21 cellular contexts compared by ENCODE assay signal in genomic region chr5:140265845-140266244, GRCh38. TPM values are rescaled to one million over a fixed set of nuclear protein-coding genes. Genes with fewer than 3 reads are reported as not detected.
A peak's percentile ranks its signal among the peaks of the same experiment; 100 is the strongest.
DNase-seq lines count a peak whose midpoint lies in the region; ATAC-seq and TF ChIP-seq lines count a peak whose summit lies in the region.
"Had no signal": no experiment of that assay in that cellular context is flagged by ENCODE, and none has a peak within 500 bp of the region (broad histone marks: within the 10 kb centered on the region; RNA-seq: fewer than 3 reads in every experiment).

No MANE protein-coding gene starts in this region.

- no peak overlapping the region for H3K27ac ChIP-seq in CD4-positive, alpha-beta memory T cell (ENCODE audit: low read depth, low read length)
- H3K27ac ChIP-seq: C4-2B, coronary artery, right lobe of liver had no signal

- no peaks in the 10 kb centered on the region for H3K27me3 Mint-ChIP-seq in activated CD8-positive, alpha-beta memory T cell treated with anti-CD3 and anti-CD28 coated beads, Interleukin-2, amount 10 ng/mL, durations not matched to agents 7 days and 5 days
- H3K27me3 Mint-ChIP-seq in CD4-positive, alpha-beta memory T cell = no peaks in the 10 kb centered on the region
- no peaks in the 10 kb centered on the region for H3K27me3 Mint-ChIP-seq in T-cell
- H3K27me3 Mint-ChIP-seq in neural crest cell (ENCODE audit: low read depth) = no peaks in the 10 kb centered on the region
- no peaks in the 10 kb centered on the region for H3K27me3 Mint-ChIP-seq in stimulated activated naive B cell treated with anti-CD40 and anti-IgM and Interleukin-4, amounts not matched to agents 10 μg/mL and 1 μg/mL and 100 μg/mL, for 72 hours
- H3K27me3 Mint-ChIP-seq: activated CD4-positive, alpha-beta memory T cell treated with anti-CD3 and anti-CD28 coated beads for 36 hours had no signal

- H3K36me3 Mint-ChIP-seq in activated CD8-positive, alpha-beta memory T cell treated with anti-CD3 and anti-CD28 coated beads, Interleukin-2, amount 10 ng/mL, durations not matched to agents 7 days and 5 days = peaks cover 12% of the 10 kb centered on the region
- peaks cover 7 to 16% of the 10 kb centered on the region in 2 donors for H3K36me3 Mint-ChIP-seq in CD4-positive, alpha-beta memory T cell
- H3K36me3 Mint-ChIP-seq in T-cell = peaks cover 21% of the 10 kb centered on the region
- peaks cover 8% of the 10 kb centered on the region for H3K36me3 Mint-ChIP-seq in neural crest cell (ENCODE audit: low read depth)
- H3K36me3 Mint-ChIP-seq in stimulated activated naive B cell treated with anti-CD40 and anti-IgM and Interleukin-4, amounts not matched to agents 10 μg/mL and 1 μg/mL and 100 μg/mL, for 72 hours = peaks cover 6 to 14% of the 10 kb centered on the region in 2 donors

- no peak for ATAC-seq in activated CD8-positive, alpha-beta memory T cell treated with anti-CD3 and anti-CD28 coated beads, Interleukin-2, amount 10 ng/mL, durations not matched to agents 7 days and 5 days
- no peak for ATAC-seq in T-cell (replicated peaks in 1 of 4)
- no peak for ATAC-seq in activated CD4-positive, CD25-positive, alpha-beta regulatory T cell treated with anti-CD3 and anti-CD28 coated beads, Interleukin-2, amount 50 U/mL, for 24 hours
- ATAC-seq in stimulated activated naive B cell treated with anti-CD40 and anti-IgM and Interleukin-4, amounts not matched to agents 10 μg/mL and 1 μg/mL and 100 μg/mL, for 72 hours (replicated peaks) = no peak

- CTCF ChIA-PET in activated CD8-positive, alpha-beta memory T cell treated with anti-CD3 and anti-CD28 coated beads, Interleukin-2, amount 10 ng/mL, durations not matched to agents 7 days and 5 days (lab: Charles Lee) = interaction anchor here (1.6 to 2.1 kb wide), 3 partner anchors 10 to 107 kb away, joined by 3 to 6 read pairs (median 4); no protein-coding TSS in a partner anchor
- CTCF ChIA-PET in CD4-positive, alpha-beta memory T cell (lab: Charles Lee; ENCODE audit: partially characterized antibody) = interaction anchor here (1.9 kb wide), 1 partner anchor 93 kb away, joined by 6 read pairs; no protein-coding TSS in a partner anchor
- CTCF ChIA-PET in T-cell (lab: Charles Lee) = no interaction called here

- POLR2A ChIA-PET in CD4-positive, alpha-beta memory T cell (lab: Charles Lee; ENCODE audit: partially characterized antibody) = no interaction called here
- POLR2A ChIA-PET in T-cell (lab: Charles Lee) = interaction anchor here in 1 of 2 donors (0.6 kb wide), 1 partner anchor 9 kb away, joined by 15 read pairs; no protein-coding TSS in a partner anchor

- intact Hi-C loops in CD4-positive, alpha-beta memory T cell (cut with micrococcal nuclease) = no loop called here

- H3K36me3 ChIP-seq in CD4-positive, alpha-beta memory T cell (ENCODE audit: insufficient read depth, low read length) = no peaks in the 10 kb centered on the region
- H3K36me3 ChIP-seq: right lobe of liver had no signal

- H3K27ac Mint-ChIP-seq in activated CD8-positive, alpha-beta memory T cell treated with anti-CD3 and anti-CD28 coated beads, Interleukin-2, amount 10 ng/mL, durations not matched to agents 7 days and 5 days = peak overlapping the region; percentile 74
- peak overlapping the region in 6 of 7 donors; percentile 6 to 85 (median 61) for H3K27ac Mint-ChIP-seq in CD4-positive, alpha-beta memory T cell
- H3K27ac Mint-ChIP-seq in T-cell (peak overlapping the region; percentile 72 to 78), neural crest cell (ENCODE audit: unreplicated experiment) (peak overlapping the region; percentile 76)
- no peak overlapping the region for H3K27ac Mint-ChIP-seq in stimulated activated naive B cell treated with anti-CD40 and anti-IgM and Interleukin-4, amounts not matched to agents 10 μg/mL and 1 μg/mL and 100 μg/mL, for 72 hours
- H3K27ac Mint-ChIP-seq: activated CD4-positive, alpha-beta memory T cell treated with anti-CD3 and anti-CD28 coated beads for 36 hours; brain had no signal

- H3K27me3 ChIP-seq in CD4-positive, alpha-beta memory T cell (ENCODE audit: insufficient read depth, low read length) = no peaks in the 10 kb centered on the region
- H3K27me3 ChIP-seq: right lobe of liver had no signal

- DNase-seq in activated CD8-positive, alpha-beta memory T cell treated with anti-CD3 and anti-CD28 coated beads, Interleukin-2, amount 10 ng/mL, durations not matched to agents 7 days and 5 days = no peak
- DNase-seq in activated CD8-positive, alpha-beta memory T cell treated with anti-CD3 and anti-CD28 coated beads, Interleukin-2, amount 50 U/mL, for 48 hours = no peak
- DNase-seq in CD4-positive, alpha-beta memory T cell = no peak
- DNase-seq in T-cell (no peak), neural crest cell (ENCODE audit: low read depth, low spot score) (no peak), UCSD-AML1 (lab: John Stamatoyannopoulos, UW; ENCODE audit: unreplicated experiment) (no peak)
- no peak for DNase-seq in stimulated activated naive B cell treated with anti-CD40 and anti-IgM and Interleukin-4, amounts not matched to agents 10 μg/mL and 1 μg/mL and 100 μg/mL, for 72 hours
- DNase-seq: ACHN; activated CD4-positive, alpha-beta memory T cell treated with anti-CD3 and anti-CD28 coated beads for 36 hours; activated T-cell treated with anti-CD3 and anti-CD28 coated beads, Interleukin-2, amount 50 U/mL, for 1 hour; kidney glomerular epithelial cell; mammary epithelial cell; NCI-H1048; NCI-H1930; right lobe of liver; Right ventricle myocardium superior; SW 1271 had no signal

- H3K4me3 Mint-ChIP-seq in activated CD8-positive, alpha-beta memory T cell treated with anti-CD3 and anti-CD28 coated beads, Interleukin-2, amount 10 ng/mL, durations not matched to agents 7 days and 5 days = no peak overlapping the region
- H3K4me3 Mint-ChIP-seq in CD4-positive, alpha-beta memory T cell = peak overlapping the region in 1 of 8 donors; percentile 37
- H3K4me3 Mint-ChIP-seq in T-cell (peak overlapping the region in 1 of 3 donors; percentile 63), neural crest cell (no peak overlapping the region)
- H3K4me3 Mint-ChIP-seq in stimulated activated naive B cell treated with anti-CD40 and anti-IgM and Interleukin-4, amounts not matched to agents 10 μg/mL and 1 μg/mL and 100 μg/mL, for 72 hours = no peak overlapping the region
- H3K4me3 Mint-ChIP-seq: activated CD4-positive, alpha-beta memory T cell treated with anti-CD3 and anti-CD28 coated beads for 36 hours; brain had no signal

- H3K4me1 ChIP-seq in CD4-positive, alpha-beta memory T cell (ENCODE audit: insufficient read depth, low read length) = peaks cover 49% of the 10 kb centered on the region

- H3K9me3 ChIP-seq in CD4-positive, alpha-beta memory T cell (ENCODE audit: control insufficient read depth in 1 of 2, low read length in 2 of 2) = no peaks in the 10 kb centered on the region
- H3K9me3 ChIP-seq: right lobe of liver had no signal

- H3K4me1 Mint-ChIP-seq in activated CD8-positive, alpha-beta memory T cell treated with anti-CD3 and anti-CD28 coated beads, Interleukin-2, amount 10 ng/mL, durations not matched to agents 7 days and 5 days = peaks cover 45% of the 10 kb centered on the region
- H3K4me1 Mint-ChIP-seq in CD4-positive, alpha-beta memory T cell = peaks cover 36 to 59% (median 45%) of the 10 kb centered on the region in 4 donors
- H3K4me1 Mint-ChIP-seq in T-cell = peaks cover 41 to 58% (median 42%) of the 10 kb centered on the region in 3 donors
- peaks cover 30% of the 10 kb centered on the region for H3K4me1 Mint-ChIP-seq in neural crest cell
- peaks cover 26 to 28% of the 10 kb centered on the region in 2 donors for H3K4me1 Mint-ChIP-seq in stimulated activated naive B cell treated with anti-CD40 and anti-IgM and Interleukin-4, amounts not matched to agents 10 μg/mL and 1 μg/mL and 100 μg/mL, for 72 hours

- no peak overlapping the region for H3K4me3 ChIP-seq in CD4-positive, alpha-beta memory T cell (ENCODE audit: low read length in 2 of 2)
- H3K4me3 ChIP-seq: coronary artery, right lobe of liver had no signal

- no peaks in the 10 kb centered on the region for H3K9me3 Mint-ChIP-seq in activated CD8-positive, alpha-beta memory T cell treated with anti-CD3 and anti-CD28 coated beads, Interleukin-2, amount 10 ng/mL, durations not matched to agents 7 days and 5 days (ENCODE audit: low read depth)
- H3K9me3 Mint-ChIP-seq in CD4-positive, alpha-beta memory T cell = no peaks in the 10 kb centered on the region
- H3K9me3 Mint-ChIP-seq in T-cell (no peaks in the 10 kb centered on the region), neural crest cell (no peaks in the 10 kb centered on the region)
- no peaks in the 10 kb centered on the region for H3K9me3 Mint-ChIP-seq in stimulated activated naive B cell treated with anti-CD40 and anti-IgM and Interleukin-4, amounts not matched to agents 10 μg/mL and 1 μg/mL and 100 μg/mL, for 72 hours
- H3K9me3 Mint-ChIP-seq: activated CD4-positive, alpha-beta memory T cell treated with anti-CD3 and anti-CD28 coated beads for 36 hours; brain had no signal

- TF ChIP-seq CTCF in neural crest cell (conservative IDR thresholded peaks at IDR 0.05) = no peak

RNA-seq across cellular contexts. Expression of gene PFDN1, which starts 37.1 kb away (rescaled TPM):
- total RNA-seq in activated CD8-positive, alpha-beta memory T cell treated with anti-CD3 and anti-CD28 coated beads, Interleukin-2, amount 10 ng/mL, durations not matched to agents 7 days and 5 days = 10 to 100 TPM; 48.9 to 57.5 TPM
- total RNA-seq in CD4-positive, alpha-beta memory T cell = 10 to 100 TPM; 24.8 to 26.2 TPM
- 100 to 1,000 TPM; 116 to 223 TPM for polyA plus RNA-seq in CD4-positive, alpha-beta memory T cell
- total RNA-seq in T-cell (10 to 100 TPM; 26.9 to 32.2 (median 28.1) TPM), neural crest cell (63.2 and 67.0 TPM in 2 replicates)

Comparison
In these comparisons a context has a peak if more than half of its experiments do, and no peak if none do; other contexts are left out.
1. CTCF ChIA-PET loops: an anchor here in activated CD8-positive, alpha-beta memory T cell treated with anti-CD3 and anti-CD28 coated beads, Interleukin-2, amount 10 ng/mL, durations not matched to agents 7 days and 5 days (1.6 to 2.1 kb wide) and CD4-positive, alpha-beta memory T cell (1.9 kb wide); none called in T-cell.